In the genomic region with DNA sequence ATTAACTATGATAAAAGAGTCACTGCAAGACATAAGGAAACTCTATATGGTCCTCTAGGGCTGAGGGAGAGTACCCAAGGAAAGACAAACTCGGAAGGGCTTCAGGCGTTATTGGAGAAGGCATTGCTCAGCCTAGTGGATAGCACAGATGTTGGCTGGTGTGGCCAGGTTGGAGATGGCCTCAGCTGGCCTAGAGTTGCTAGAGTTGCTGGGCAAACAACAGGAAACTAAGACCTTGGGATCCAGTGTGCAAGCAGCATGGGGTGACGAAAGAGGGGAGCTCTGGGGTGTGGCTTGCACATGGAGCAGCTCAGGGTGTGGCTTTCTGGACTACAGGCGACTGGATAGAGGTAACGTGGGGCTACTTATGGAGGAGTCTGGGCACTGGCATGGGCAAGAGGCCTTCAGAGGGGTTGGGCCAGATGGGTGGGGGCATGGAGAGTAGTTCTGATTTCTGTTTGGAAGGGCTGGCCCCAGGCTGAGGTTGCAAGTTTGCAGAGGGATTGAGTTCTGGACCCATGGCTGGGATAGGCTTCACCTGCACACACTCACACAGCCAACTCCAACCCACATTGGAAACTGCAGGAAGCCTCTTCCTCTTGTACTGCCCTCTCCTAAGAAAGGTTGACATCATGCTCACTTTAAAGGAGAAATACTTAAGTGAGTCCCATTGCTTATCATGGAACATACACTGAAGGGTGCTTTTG, we compare ENCODE assay signal across 8 cellular contexts. TPM values are rescaled to one million over a fixed set of nuclear protein-coding genes. Genes with fewer than 3 reads are reported as not detected.
"Had no signal": no experiment of that assay in that cellular context is flagged by ENCODE, and none has a peak within 500 bp of the region (broad histone marks: within the 10 kb centered on the region; RNA-seq: fewer than 3 reads in every experiment).

No MANE protein-coding gene starts in this region.

- H3K9me3 Mint-ChIP-seq: IgD-negative memory B cell had no signal

- H3K4me3 ChIP-seq: K562 had no signal

- ATAC-seq: K562 had no signal

- H3K27ac ChIP-seq: HL-60 had no signal

- DNase-seq: IMR-90, KBM-7, KG1 had no signal

- FAIRE-seq: K562 had no signal

- H3K36me3 Mint-ChIP-seq: IgD-negative memory B cell had no signal

- H3K27me3 Mint-ChIP-seq: IgD-negative memory B cell had no signal

- H3K27ac Mint-ChIP-seq: IgD-negative memory B cell had no signal

- H3K4me3 Mint-ChIP-seq: IgD-negative memory B cell had no signal

RNA-seq across cellular contexts. Expression of a gene that starts 5.2 kb away (rescaled TPM):
- total RNA-seq: HT-29, HT1080, IMR-90, K562 had no signal
- polyA plus RNA-seq: IgD-negative memory B cell, IMR-90, K562 had no signal

RNA-seq across cellular contexts. Expression of a gene that starts 18.7 kb away (rescaled TPM):
- total RNA-seq: HT-29, HT1080, IMR-90, K562 had no signal
- polyA plus RNA-seq: IgD-negative memory B cell, IMR-90, K562 had no signal

RNA-seq across cellular contexts. Expression of a gene that starts 22.0 kb away (rescaled TPM):
- total RNA-seq: HT-29, HT1080, IMR-90, K562 had no signal
- polyA plus RNA-seq: IgD-negative memory B cell, IMR-90, K562 had no signal

RNA-seq across cellular contexts. Expression of a gene that starts 27.5 kb away (rescaled TPM):
- total RNA-seq: HT-29, HT1080, IMR-90, K562 had no signal
- polyA plus RNA-seq: IgD-negative memory B cell, IMR-90, K562 had no signal

RNA-seq across cellular contexts. Expression of a gene that starts 53.2 kb away (rescaled TPM):
- total RNA-seq: HT-29, HT1080, IMR-90, K562 had no signal
- polyA plus RNA-seq: IgD-negative memory B cell, IMR-90, K562 had no signal
